Comparison of ENCODE assay signal across 7 cellular contexts in genomic region chr9:130009546-130009945, GRCh38. TPM values are rescaled to one million over a fixed set of nuclear protein-coding genes. Genes with fewer than 3 reads are reported as not detected.
DNase-seq lines count a peak whose midpoint lies in the region; ATAC-seq and TF ChIP-seq lines count a peak whose summit lies in the region.
"Not testable (repeated sequence)": the region's sequence is repeated elsewhere in the genome, so short reads cannot be mapped to it uniquely, and the experiment has no call there.

No MANE protein-coding gene starts in this region.

- H3K79me2 ChIP-seq in SU-DHL-6 (ENCODE audit: insufficient read depth, low read length): peaks cover 98% of the 10 kb centered on the region

- ATAC-seq in CD8-positive, alpha-beta T cell; activated T-cell treated with anti-CD3 and anti-CD28 coated beads, Interleukin-2, amount 50 U/mL, for 72 hours (replicated peaks in 1 of 2); left lobe of liver; stimulated activated effector memory CD8-positive, alpha-beta T cell treated with anti-CD3 and anti-CD28 coated beads, Interleukin-12 subunit alpha, Interleukin-12 subunit beta, amount 100 ng/mL, for 72 hours: not testable (repeated sequence)

- H3K9me3 ChIP-seq in CD8-positive, alpha-beta T cell (ENCODE audit: low read length); SU-DHL-6 (ENCODE audit: insufficient read depth, low read length): not testable (repeated sequence)

- CTCF ChIA-PET in CD8-positive, alpha-beta T cell (lab: Charles Lee): not testable (repeated sequence)
- CTCF ChIA-PET in activated CD4-positive, alpha-beta memory T cell treated with anti-CD3 and anti-CD28 coated beads for 36 hours (lab: Charles Lee): interaction anchor here (0.9 to 3.0 kb wide), 3 partner anchors 9 to 22 kb away, joined by 3 to 8 read pairs (median 3); no protein-coding TSS in a partner anchor

- POLR2A ChIA-PET in CD8-positive, alpha-beta T cell (lab: Charles Lee): interaction anchor here (1.4 to 1.6 kb wide), 3 partner anchors 8 to 33 kb away, joined by 3 to 5 read pairs (median 4); no protein-coding TSS in a partner anchor
- POLR2A ChIA-PET in activated CD4-positive, alpha-beta memory T cell treated with anti-CD3 and anti-CD28 coated beads for 36 hours (lab: Charles Lee): interaction anchor here (1.0 to 6.1 kb wide), 6 partner anchors 9 to 33 kb away, joined by 3 to 60 read pairs (median 11); partner anchors contain the start of gene FNBP1

- not testable (repeated sequence) for H3K4me3 ChIP-seq in CD8-positive, alpha-beta T cell (ENCODE audit: low read depth, low read length); SU-DHL-6 (ENCODE audit: insufficient read depth, low read length, poor library complexity, severe bottlenecking)

- peak overlapping the region; percentile 93 for H3K27ac Mint-ChIP-seq in CD8-positive, alpha-beta T cell
- H3K27ac Mint-ChIP-seq in activated CD4-positive, alpha-beta memory T cell treated with anti-CD3 and anti-CD28 coated beads for 36 hours: peak overlapping the region; percentile 93
- peak overlapping the region; percentile 98 for H3K27ac Mint-ChIP-seq in activated T-cell treated with anti-CD3 and anti-CD28 coated beads, Interleukin-2, amount 50 U/mL, for 72 hours
- H3K27ac Mint-ChIP-seq in activated naive CD8-positive, alpha-beta T cell treated with anti-CD3 and anti-CD28 coated beads for 36 hours: peak overlapping the region; percentile 90
- peak overlapping the region; percentile 90 for H3K27ac Mint-ChIP-seq in stimulated activated effector memory CD8-positive, alpha-beta T cell treated with anti-CD3 and anti-CD28 coated beads, Interleukin-12 subunit alpha, Interleukin-12 subunit beta, amount 100 ng/mL, for 72 hours

- not testable (repeated sequence) for H3K9ac ChIP-seq in SU-DHL-6 (ENCODE audit: low read length)

- H3K9me3 Mint-ChIP-seq in CD8-positive, alpha-beta T cell; activated CD4-positive, alpha-beta memory T cell treated with anti-CD3 and anti-CD28 coated beads for 36 hours; activated T-cell treated with anti-CD3 and anti-CD28 coated beads, Interleukin-2, amount 50 U/mL, for 72 hours; activated naive CD8-positive, alpha-beta T cell treated with anti-CD3 and anti-CD28 coated beads for 36 hours; stimulated activated effector memory CD8-positive, alpha-beta T cell treated with anti-CD3 and anti-CD28 coated beads, Interleukin-12 subunit alpha, Interleukin-12 subunit beta, amount 100 ng/mL, for 72 hours: not testable (repeated sequence)

- intact Hi-C loops in CD8-positive, alpha-beta T cell (cut with DNase I, micrococcal nuclease): loop anchor here (2.0 to 5.0 kb wide), 2 partner anchors 15 to 33 kb away; partner anchors contain the start of gene FNBP1 (in 2 of the 2)
- intact Hi-C loops in activated CD4-positive, alpha-beta memory T cell treated with anti-CD3 and anti-CD28 coated beads for 36 hours (cut with micrococcal nuclease): not testable (repeated sequence)

- not testable (repeated sequence) for H3K27ac ChIP-seq in CD8-positive, alpha-beta T cell (ENCODE audit: low read depth, low read length)
- peak overlapping the region; percentile 63 for H3K27ac ChIP-seq in SU-DHL-6 (ENCODE audit: low read depth, low read length)

- H2AFZ ChIP-seq in SU-DHL-6 (ENCODE audit: low read depth, low read length, severe bottlenecking): not testable (repeated sequence)

- not testable (repeated sequence) for H3K4me3 Mint-ChIP-seq in CD8-positive, alpha-beta T cell; activated CD4-positive, alpha-beta memory T cell treated with anti-CD3 and anti-CD28 coated beads for 36 hours; activated naive CD8-positive, alpha-beta T cell treated with anti-CD3 and anti-CD28 coated beads for 36 hours
- H3K4me3 Mint-ChIP-seq in activated T-cell treated with anti-CD3 and anti-CD28 coated beads, Interleukin-2, amount 50 U/mL, for 72 hours: peak overlapping the region; percentile 77 to 86
- peak overlapping the region; percentile 49 for H3K4me3 Mint-ChIP-seq in stimulated activated effector memory CD8-positive, alpha-beta T cell treated with anti-CD3 and anti-CD28 coated beads, Interleukin-12 subunit alpha, Interleukin-12 subunit beta, amount 100 ng/mL, for 72 hours

- DNase-seq in CD8-positive, alpha-beta T cell; activated CD4-positive, alpha-beta memory T cell treated with anti-CD3 and anti-CD28 coated beads for 36 hours; activated T-cell treated with anti-CD3 and anti-CD28 coated beads, Interleukin-2, amount 50 U/mL, for 72 hours; activated naive CD8-positive, alpha-beta T cell treated with anti-CD3 and anti-CD28 coated beads for 36 hours; stimulated activated effector memory CD8-positive, alpha-beta T cell treated with anti-CD3 and anti-CD28 coated beads, Interleukin-12 subunit alpha, Interleukin-12 subunit beta, amount 100 ng/mL, for 72 hours (ENCODE audit: low spot score in 2 of 2): not testable (repeated sequence)
- DNase-seq in left lobe of liver (ENCODE audit: low spot score): peak; percentile 22

- H3K4me1 ChIP-seq in CD8-positive, alpha-beta T cell (ENCODE audit: insufficient read depth, low read length): peaks cover 35% of the 10 kb centered on the region

- peaks cover 60% of the 10 kb centered on the region for H3F3A ChIP-seq in SU-DHL-6 (ENCODE audit: insufficient read depth)

- not testable (repeated sequence) for H3K27me3 Mint-ChIP-seq in CD8-positive, alpha-beta T cell (ENCODE audit: low read depth); activated CD4-positive, alpha-beta memory T cell treated with anti-CD3 and anti-CD28 coated beads for 36 hours; activated T-cell treated with anti-CD3 and anti-CD28 coated beads, Interleukin-2, amount 50 U/mL, for 72 hours (ENCODE audit: low read depth); activated naive CD8-positive, alpha-beta T cell treated with anti-CD3 and anti-CD28 coated beads for 36 hours

- H3K27me3 ChIP-seq in CD8-positive, alpha-beta T cell (ENCODE audit: insufficient read depth, low read length); SU-DHL-6 (ENCODE audit: low read length): not testable (repeated sequence)

- H3K4me2 ChIP-seq in SU-DHL-6 (ENCODE audit: low read depth, low read length, poor library complexity, severe bottlenecking): peak overlapping the region; percentile 15

- peaks cover 55% of the 10 kb centered on the region for H4K20me1 ChIP-seq in SU-DHL-6 (ENCODE audit: low read depth, low read length)

- peaks cover 27% of the 10 kb centered on the region for H3K36me3 Mint-ChIP-seq in CD8-positive, alpha-beta T cell
- peaks cover 38% of the 10 kb centered on the region for H3K36me3 Mint-ChIP-seq in activated CD4-positive, alpha-beta memory T cell treated with anti-CD3 and anti-CD28 coated beads for 36 hours
- peaks cover 17 to 44% of the 10 kb centered on the region in 2 donors for H3K36me3 Mint-ChIP-seq in activated T-cell treated with anti-CD3 and anti-CD28 coated beads, Interleukin-2, amount 50 U/mL, for 72 hours (ENCODE audit: insufficient read depth in 2 of 2)
- peaks cover 59% of the 10 kb centered on the region for H3K36me3 Mint-ChIP-seq in activated naive CD8-positive, alpha-beta T cell treated with anti-CD3 and anti-CD28 coated beads for 36 hours
- not testable (repeated sequence) for H3K36me3 Mint-ChIP-seq in stimulated activated effector memory CD8-positive, alpha-beta T cell treated with anti-CD3 and anti-CD28 coated beads, Interleukin-12 subunit alpha, Interleukin-12 subunit beta, amount 100 ng/mL, for 72 hours

- peaks cover 72% of the 10 kb centered on the region for H3K4me1 Mint-ChIP-seq in CD8-positive, alpha-beta T cell (ENCODE audit: low read depth)
- peaks cover 80% of the 10 kb centered on the region for H3K4me1 Mint-ChIP-seq in activated CD4-positive, alpha-beta memory T cell treated with anti-CD3 and anti-CD28 coated beads for 36 hours (ENCODE audit: low read depth)
- peaks cover 94% of the 10 kb centered on the region for H3K4me1 Mint-ChIP-seq in activated T-cell treated with anti-CD3 and anti-CD28 coated beads, Interleukin-2, amount 50 U/mL, for 72 hours (ENCODE audit: low read depth)
- H3K4me1 Mint-ChIP-seq in activated naive CD8-positive, alpha-beta T cell treated with anti-CD3 and anti-CD28 coated beads for 36 hours: peaks cover 68% of the 10 kb centered on the region
- peaks cover 74% of the 10 kb centered on the region for H3K4me1 Mint-ChIP-seq in stimulated activated effector memory CD8-positive, alpha-beta T cell treated with anti-CD3 and anti-CD28 coated beads, Interleukin-12 subunit alpha, Interleukin-12 subunit beta, amount 100 ng/mL, for 72 hours

- TF ChIP-seq CTCF in CD8-positive, alpha-beta T cell (IDR thresholded peaks at IDR 0.05); SU-DHL-6 (IDR thresholded peaks at IDR 0.05; ENCODE audit: insufficient read depth, low read length, poor library complexity, severe bottlenecking): not testable (repeated sequence)

- H3K9me2 ChIP-seq in SU-DHL-6 (replicated peaks; ENCODE audit: insufficient read depth, low read length): not testable (repeated sequence)

- H3K36me3 ChIP-seq in CD8-positive, alpha-beta T cell (ENCODE audit: insufficient read depth, low read length); SU-DHL-6 (ENCODE audit: low read length): not testable (repeated sequence)

RNA-seq across cellular contexts. Expression of gene FNBP1, which starts 33.4 kb away (rescaled TPM):
- 100 to 1,000 TPM; 169 to 194 TPM for total RNA-seq in CD8-positive, alpha-beta T cell
- 100 to 1,000 TPM; 215 to 228 TPM for total RNA-seq in activated CD4-positive, alpha-beta memory T cell treated with anti-CD3 and anti-CD28 coated beads for 36 hours
- total RNA-seq in activated T-cell treated with anti-CD3 and anti-CD28 coated beads, Interleukin-2, amount 50 U/mL, for 72 hours: 100 to 1,000 TPM; 301 to 323 TPM
- 100 to 1,000 TPM; 198 TPM for total RNA-seq in activated naive CD8-positive, alpha-beta T cell treated with anti-CD3 and anti-CD28 coated beads for 36 hours
- total RNA-seq in left lobe of liver: 12.7 TPM

RNA-seq across cellular contexts. Expression of gene GPR107, which starts 44.2 kb away (rescaled TPM):
- total RNA-seq in CD8-positive, alpha-beta T cell: 10 to 100 TPM; 23.7 to 25.2 TPM
- total RNA-seq in activated CD4-positive, alpha-beta memory T cell treated with anti-CD3 and anti-CD28 coated beads for 36 hours: 10 to 100 TPM; 20.7 to 22.8 TPM
- total RNA-seq in activated T-cell treated with anti-CD3 and anti-CD28 coated beads, Interleukin-2, amount 50 U/mL, for 72 hours: 10 to 100 TPM; 27.3 to 31.7 TPM
- total RNA-seq in activated naive CD8-positive, alpha-beta T cell treated with anti-CD3 and anti-CD28 coated beads for 36 hours: 10 to 100 TPM; 17.7 to 19.4 TPM
- 14.1 TPM for total RNA-seq in left lobe of liver

Comparison
In these comparisons a context has a peak if more than half of its experiments do, and no peak if none do; other contexts are left out.
1. RNA of gene FNBP1, which starts 33.4 kb away (total RNA-seq): 301 to 323 TPM in activated T-cell treated with anti-CD3 and anti-CD28 coated beads, Interleukin-2, amount 50 U/mL, for 72 hours, 215 to 228 TPM in activated CD4-positive, alpha-beta memory T cell treated with anti-CD3 and anti-CD28 coated beads for 36 hours, 198 TPM in activated naive CD8-positive, alpha-beta T cell treated with anti-CD3 and anti-CD28 coated beads for 36 hours and 169 to 194 TPM in CD8-positive, alpha-beta T cell; 12.7 TPM in left lobe of liver (single experiment); every median in the first group is over 10 times any median in the second.
2. Peak in every context shown above with its lines, with median percentiles within 50 percentile points of each other: H3K27ac Mint-ChIP-seq.